8 cellular contexts compared by ENCODE assay signal in the genomic region with DNA sequence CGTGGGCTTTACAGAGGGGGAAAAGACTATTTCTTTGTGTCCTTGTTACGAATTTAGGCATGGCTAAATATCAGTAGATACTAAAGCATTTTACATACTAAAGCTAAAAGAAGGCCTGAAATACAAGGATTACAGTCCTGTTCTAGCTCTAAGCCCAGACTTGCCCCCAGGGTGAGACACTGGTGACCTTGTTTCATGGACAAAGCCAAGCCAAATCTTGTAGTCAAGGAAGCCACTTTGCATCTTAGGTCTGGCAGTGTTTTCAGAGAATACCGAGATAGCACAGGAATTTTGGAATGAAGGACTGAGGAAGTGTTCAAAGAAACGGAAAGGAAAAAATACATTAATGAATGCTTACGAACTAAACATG. TPM values are rescaled to one million over a fixed set of nuclear protein-coding genes. Genes with fewer than 3 reads are reported as not detected.
DNase-seq lines count a peak whose midpoint lies in the region; ATAC-seq and TF ChIP-seq lines count a peak whose summit lies in the region.

No MANE protein-coding gene starts in this region.

- no peaks in the 10 kb centered on the region for H3K27me3 ChIP-seq in rectal smooth muscle tissue (ENCODE audit: control insufficient read depth, insufficient read depth, low read length)

- H3K4me3 ChIP-seq in GM12864 (ENCODE audit: low read depth, low read length) (peak overlapping the region; percentile 88), fibroblast of pulmonary artery (replicated peaks; ENCODE audit: low read depth, low read length) (peak overlapping the region; percentile 84), rectal smooth muscle tissue (ENCODE audit: low read length) (peak overlapping the region; percentile 67)

- ATAC-seq in GM21786 (IDR thresholded peaks at IDR 0.05; ENCODE audit: unreplicated experiment) (no peak), HG02571 (IDR thresholded peaks at IDR 0.05; ENCODE audit: unreplicated experiment) (no peak), GM18868 (IDR thresholded peaks at IDR 0.05; ENCODE audit: unreplicated experiment) (no peak)

- TF ChIP-seq CTCF in GM12864 (IDR thresholded peaks at IDR 0.05; ENCODE audit: low read depth, low read length, missing control alignments) (no peak), fibroblast of pulmonary artery (IDR thresholded peaks at IDR 0.05; ENCODE audit: low read length, missing control alignments) (no peak)

- H3K9ac ChIP-seq in rectal smooth muscle tissue (ENCODE audit: low read length): peak overlapping the region; percentile 80

- H3K27ac ChIP-seq in rectal smooth muscle tissue (ENCODE audit: low read depth, low read length): peak overlapping the region; percentile 98

- no peaks in the 10 kb centered on the region for H3K36me3 ChIP-seq in rectal smooth muscle tissue (ENCODE audit: control insufficient read depth, insufficient read depth, low read length)

- DNase-seq in GM12864 (ENCODE audit: low read depth) (no peak), SK-N-DZ (ENCODE audit: low spot score) (peak; percentile 8), fibroblast of pulmonary artery (ENCODE audit: low read depth) (peak; percentile 64), NCI-H1048 (lab: John Stamatoyannopoulos, UW) (no peak)

- H3K4me1 ChIP-seq in rectal smooth muscle tissue (ENCODE audit: control insufficient read depth, insufficient read depth, low read length): peaks cover 14% of the 10 kb centered on the region

RNA-seq across cellular contexts. Expression of a gene that starts 0.7 kb away (rescaled TPM):
- 127 and 144 TPM in 2 replicates for polyA plus RNA-seq in SK-N-DZ (2014; cell fraction: cytosol; rRNA removed)
- 47.1 and 68.2 TPM in 2 replicates for polyA plus RNA-seq in SK-N-DZ (2014; cell fraction: nucleus; rRNA removed)

RNA-seq across cellular contexts. Expression of a gene that starts 43.6 kb away (rescaled TPM):
- 1.9 and 2.5 TPM in 2 replicates for polyA plus RNA-seq in SK-N-DZ (2014; cell fraction: cytosol; rRNA removed)
- 2.1 and 3.2 TPM in 2 replicates for polyA plus RNA-seq in SK-N-DZ (2014; cell fraction: nucleus; rRNA removed)

RNA-seq across cellular contexts. Expression of a gene that starts 50.4 kb away (rescaled TPM):
- polyA plus RNA-seq in SK-N-DZ (2014; cell fraction: cytosol; rRNA removed): 30.0 and 37.1 TPM in 2 replicates
- polyA plus RNA-seq in SK-N-DZ (2014; cell fraction: nucleus; rRNA removed): 24.8 and 28.8 TPM in 2 replicates

Comparison
In these comparisons a context has a peak if more than half of its experiments do, and no peak if none do; other contexts are left out.
1. DNase-seq: peak in SK-N-DZ (single experiment) and fibroblast of pulmonary artery (single experiment); none in GM12864 (single experiment) and NCI-H1048 (single experiment).
2. Peak in every context shown above with its lines, with median percentiles within 50 percentile points of each other: H3K4me3 ChIP-seq.